In the genomic region with DNA sequence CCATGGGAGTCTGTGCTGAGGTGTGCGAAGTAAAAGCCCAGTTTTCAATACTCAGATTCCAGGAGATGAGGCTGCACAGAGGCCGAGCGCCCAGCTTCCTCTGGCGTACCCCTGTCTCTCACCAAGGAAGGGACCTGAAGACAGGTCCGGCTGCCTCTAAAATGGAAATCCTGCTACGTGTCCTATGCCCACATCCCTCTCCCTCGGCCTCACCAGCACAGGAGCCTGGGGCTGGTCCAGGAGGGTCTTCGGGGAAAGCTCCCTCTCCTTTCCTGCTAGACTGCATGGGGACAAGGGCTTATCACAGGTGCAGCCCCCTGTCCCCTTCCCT, we compare ENCODE assay signal across 8 cellular contexts. TPM values are rescaled to one million over a fixed set of nuclear protein-coding genes. Genes with fewer than 3 reads are reported as not detected.
A peak's percentile ranks its signal among the peaks of the same experiment; 100 is the strongest.
DNase-seq lines count a peak whose midpoint lies in the region; ATAC-seq and TF ChIP-seq lines count a peak whose summit lies in the region.

No MANE protein-coding gene starts in this region.

- H3K79me2 ChIP-seq in neural cell (replicated peaks; ENCODE audit: insufficient read depth, low read length), result peaks cover 18% of the 10 kb centered on the region

- H3K27me3 Mint-ChIP-seq in CD4-positive, CD25-positive, alpha-beta regulatory T cell, result no peaks in the 10 kb centered on the region

- no peaks in the 10 kb centered on the region for H3F3A ChIP-seq in neural cell (ENCODE audit: insufficient read depth, low read length, poor library complexity, severe bottlenecking)

- H3K9me2 ChIP-seq in neural cell (ENCODE audit: insufficient read depth, low read length), result no peaks in the 10 kb centered on the region

- H3K4me2 ChIP-seq in neural cell (ENCODE audit: low read length), result peak overlapping the region; percentile 85

- peaks cover 0 to 49% (median 13%) of the 10 kb centered on the region in 4 donors for H3K4me1 Mint-ChIP-seq in CD4-positive, CD25-positive, alpha-beta regulatory T cell

- H3K27ac ChIP-seq in CD4-positive, CD25-positive, alpha-beta regulatory T cell (ENCODE audit: insufficient read depth, low read length, poor library complexity, severe bottlenecking), result peak overlapping the region; percentile 84
- H3K27ac ChIP-seq in HUES64 (ENCODE audit: low read depth, low read length), result peak overlapping the region; percentile 66
- H3K27ac ChIP-seq in colonic mucosa, result peak overlapping the region; percentile 86
- H3K27ac ChIP-seq in neural cell (ENCODE audit: low read length), result peak overlapping the region; percentile 76

- no peak for DNase-seq in CD4-positive, CD25-positive, alpha-beta regulatory T cell
- DNase-seq in colonic mucosa (no peak), RKO (ENCODE audit: low spot score) (no peak), mesenteric fat pad (ENCODE audit: low spot score) (no peak), NCI-H2227 treated with DMSO at 0.1 percent for 48 hours (lab: John Stamatoyannopoulos, UW) (no peak)

- peaks cover 0 to 1% (median 0%) of the 10 kb centered on the region in 7 donors for H3K9me3 Mint-ChIP-seq in CD4-positive, CD25-positive, alpha-beta regulatory T cell

- peak overlapping the region; percentile 79 for H3K4me3 ChIP-seq in CD4-positive, CD25-positive, alpha-beta regulatory T cell (ENCODE audit: low read depth, low read length)
- peak overlapping the region; percentile 87 for H3K4me3 ChIP-seq in HUES64 (ENCODE audit: low read length)
- peak overlapping the region; percentile 99 for H3K4me3 ChIP-seq in colonic mucosa
- peak overlapping the region; percentile 82 for H3K4me3 ChIP-seq in neural cell (ENCODE audit: low read length)

- no peaks in the 10 kb centered on the region for H3K9me3 ChIP-seq in CD4-positive, CD25-positive, alpha-beta regulatory T cell (ENCODE audit: control insufficient read depth in 2 of 2, low read length in 2 of 2)
- H3K9me3 ChIP-seq in HUES64 (ENCODE audit: insufficient read depth, low read depth, low read length) (no peaks in the 10 kb centered on the region), colonic mucosa (no peaks in the 10 kb centered on the region), neural cell (ENCODE audit: low read length) (no peaks in the 10 kb centered on the region)

- intact Hi-C loops in colonic mucosa (cut with DNase I), result no loop called here

- H4K20me1 ChIP-seq in neural cell (ENCODE audit: insufficient read depth), result no peaks in the 10 kb centered on the region

- TF ChIP-seq RAD21 in neural cell (conservative IDR thresholded peaks at IDR 0.05), result no peak

- TF ChIP-seq EP300 in neural cell (conservative IDR thresholded peaks at IDR 0.05; ENCODE audit: poor library complexity, severe bottlenecking), result no peak

- H3K4me3 Mint-ChIP-seq in CD4-positive, CD25-positive, alpha-beta regulatory T cell, result peak overlapping the region; percentile 92 to 94 (median 92)

- no peak for ATAC-seq in CD4-positive, CD25-positive, alpha-beta regulatory T cell (ENCODE audit: low read depth in 2 of 2)
- no peak for ATAC-seq in GM18868 (IDR thresholded peaks at IDR 0.05; ENCODE audit: unreplicated experiment)

- no peak for TF ChIP-seq CTCF in colonic mucosa (IDR thresholded peaks at IDR 0.05)
- no peak for TF ChIP-seq CTCF in neural cell (IDR thresholded peaks at IDR 0.05; ENCODE audit: poor library complexity, severe bottlenecking)

- H3K27ac Mint-ChIP-seq in CD4-positive, CD25-positive, alpha-beta regulatory T cell, result peak overlapping the region; percentile 92 to 97 (median 93)

- WGBS in HUES64, result 11% methylated on average over 8 of the region's 8 CpGs

- H3K4me1 ChIP-seq in CD4-positive, CD25-positive, alpha-beta regulatory T cell (ENCODE audit: control insufficient read depth, insufficient read depth, low read length, poor library complexity, severe bottlenecking), result peaks cover 25% of the 10 kb centered on the region
- H3K4me1 ChIP-seq in HUES64 (ENCODE audit: insufficient read depth, low read length), result 0 out of 2 replicates have a peak, but pooled peaks cover 5% of the 10 kb centered on the region
- peaks cover 9% of the 10 kb centered on the region for H3K4me1 ChIP-seq in colonic mucosa

- H3K9ac ChIP-seq in HUES64 (ENCODE audit: low read depth, low read length) (peak overlapping the region; percentile 84), colonic mucosa (ENCODE audit: low read depth in 2 of 2, low read length in 2 of 2) (peak overlapping the region; percentile 95 to 100), neural cell (ENCODE audit: low read length) (peak overlapping the region; percentile 88)

- no peaks in the 10 kb centered on the region for H3K27me3 ChIP-seq in CD4-positive, CD25-positive, alpha-beta regulatory T cell (ENCODE audit: control insufficient read depth, insufficient read depth, low read length)
- peaks cover 13% of the 10 kb centered on the region for H3K27me3 ChIP-seq in HUES64 (ENCODE audit: insufficient read depth, low read length)
- no peaks in the 10 kb centered on the region for H3K27me3 ChIP-seq in colonic mucosa
- H3K27me3 ChIP-seq in neural cell (ENCODE audit: insufficient read depth, low read depth, low read length), result no peaks in the 10 kb centered on the region

- peaks cover 14% of the 10 kb centered on the region for H3K36me3 ChIP-seq in CD4-positive, CD25-positive, alpha-beta regulatory T cell (ENCODE audit: control insufficient read depth, insufficient read depth, low read length)
- H3K36me3 ChIP-seq in HUES64 (ENCODE audit: insufficient read depth, low read length), result peaks cover 16% of the 10 kb centered on the region
- H3K36me3 ChIP-seq in colonic mucosa, result no peaks in the 10 kb centered on the region
- no peaks in the 10 kb centered on the region for H3K36me3 ChIP-seq in neural cell (ENCODE audit: insufficient read depth, low read length)

- peaks cover 8% of the 10 kb centered on the region for H3K36me3 Mint-ChIP-seq in CD4-positive, CD25-positive, alpha-beta regulatory T cell

- H2AFZ ChIP-seq in neural cell (ENCODE audit: low read depth, low read length), result peak overlapping the region; percentile 51

TF ChIP-seq in neural cell, 6 proteins besides CTCF, POLR2A, EP300 and RAD21 (continues in another document):
- TF ChIP-seq SMC3 (conservative IDR thresholded peaks at IDR 0.05; ENCODE audit: poor library complexity) (no peak), TAF1 (IDR thresholded peaks at IDR 0.05; ENCODE audit: low read depth) (no peak), MXI1 (conservative IDR thresholded peaks at IDR 0.05; ENCODE audit: poor library complexity, severe bottlenecking) (no peak), POLR2AphosphoS5 (IDR thresholded peaks at IDR 0.05) (no peak), EZH2 (IDR thresholded peaks at IDR 0.05; ENCODE audit: borderline replicate concordance, insufficient read depth, low read length, poor library complexity, severe bottlenecking) (no peak)

RNA-seq across cellular contexts. Expression of a gene that starts 0.4 kb away (rescaled TPM):
- 62.5 TPM for total RNA-seq in CD4-positive, CD25-positive, alpha-beta regulatory T cell
- 100 to 1,000 TPM; 126 to 163 (median 143) TPM for polyA plus RNA-seq in CD4-positive, CD25-positive, alpha-beta regulatory T cell
- polyA plus RNA-seq in HUES64 (2013, experiment 1 of 2), result 47.5 TPM
- polyA plus RNA-seq in HUES64 (2013, experiment 2 of 2), result 53.4 TPM
- total RNA-seq in colonic mucosa (10 to 100 TPM; 33.0 to 60.7 TPM), mesenteric fat pad (38.9 TPM)
- polyA plus RNA-seq in neural cell, result 168 and 178 TPM in 2 replicates
- polyA minus RNA-seq in neural cell, result 39.2 and 54.3 TPM in 2 replicates

RNA-seq across cellular contexts. Expression of a gene that starts 5.6 kb away (rescaled TPM):
- total RNA-seq in CD4-positive, CD25-positive, alpha-beta regulatory T cell, result 23.5 TPM
- 10 to 100 TPM; 18.0 to 24.0 (median 21.2) TPM for polyA plus RNA-seq in CD4-positive, CD25-positive, alpha-beta regulatory T cell
- polyA plus RNA-seq in HUES64 (2013, experiment 1 of 2), result 21.1 TPM
- polyA plus RNA-seq in HUES64 (2013, experiment 2 of 2), result 18.2 TPM
- total RNA-seq in colonic mucosa (10 to 100 TPM; 14.9 to 26.4 TPM), mesenteric fat pad (5.6 TPM)
- 32.8 and 37.5 TPM in 2 replicates for polyA plus RNA-seq in neural cell
- polyA minus RNA-seq in neural cell, result 12.3 and 12.7 TPM in 2 replicates

RNA-seq across cellular contexts. Expression of a gene that starts 26.2 kb away (rescaled TPM):
- total RNA-seq in CD4-positive, CD25-positive, alpha-beta regulatory T cell, result 335 TPM
- polyA plus RNA-seq in CD4-positive, CD25-positive, alpha-beta regulatory T cell, result 100 to 1,000 TPM; 445 to 517 (median 481) TPM
- polyA plus RNA-seq in HUES64 (2013, experiment 1 of 2), result 237 TPM
- polyA plus RNA-seq in HUES64 (2013, experiment 2 of 2), result 240 TPM
- total RNA-seq in colonic mucosa (100 to 1,000 TPM; 522 to 586 TPM), mesenteric fat pad (352 TPM)
- 168 and 202 TPM in 2 replicates for polyA plus RNA-seq in neural cell
- 152 and 156 TPM in 2 replicates for polyA minus RNA-seq in neural cell

RNA-seq across cellular contexts. Expression of a gene that starts 31.4 kb away (rescaled TPM):
- 270 TPM for total RNA-seq in CD4-positive, CD25-positive, alpha-beta regulatory T cell
- polyA plus RNA-seq in CD4-positive, CD25-positive, alpha-beta regulatory T cell, result 100 to 1,000 TPM; 329 to 413 (median 371) TPM
- 85.7 TPM for polyA plus RNA-seq in HUES64 (2013, experiment 1 of 2)
- polyA plus RNA-seq in HUES64 (2013, experiment 2 of 2), result 83.2 TPM
- total RNA-seq in colonic mucosa (100 to 1,000 TPM; 178 to 221 TPM), mesenteric fat pad (220 TPM)
- 502 and 527 TPM in 2 replicates for polyA plus RNA-seq in neural cell
- polyA minus RNA-seq in neural cell, result 186 and 206 TPM in 2 replicates

RNA-seq across cellular contexts. Expression of a gene that starts 41.0 kb away (rescaled TPM):
- 2.8 TPM for total RNA-seq in CD4-positive, CD25-positive, alpha-beta regulatory T cell
- not detected for polyA plus RNA-seq in CD4-positive, CD25-positive, alpha-beta regulatory T cell
- 0.35 TPM for polyA plus RNA-seq in HUES64 (2013, experiment 1 of 2)
- polyA plus RNA-seq in HUES64 (2013, experiment 2 of 2), result 0.38 TPM
- total RNA-seq in colonic mucosa (1 to 10 TPM in 1 of 2 donors, under 1 TPM in 1; 0.69 to 1.2 TPM), mesenteric fat pad (2.6 TPM)
- polyA plus RNA-seq in neural cell, result 1.7 and 2.3 TPM in 2 replicates
- polyA minus RNA-seq in neural cell, result 1.7 and 2.4 TPM in 2 replicates
